8 cellular contexts compared by ENCODE assay signal in the genomic region with DNA sequence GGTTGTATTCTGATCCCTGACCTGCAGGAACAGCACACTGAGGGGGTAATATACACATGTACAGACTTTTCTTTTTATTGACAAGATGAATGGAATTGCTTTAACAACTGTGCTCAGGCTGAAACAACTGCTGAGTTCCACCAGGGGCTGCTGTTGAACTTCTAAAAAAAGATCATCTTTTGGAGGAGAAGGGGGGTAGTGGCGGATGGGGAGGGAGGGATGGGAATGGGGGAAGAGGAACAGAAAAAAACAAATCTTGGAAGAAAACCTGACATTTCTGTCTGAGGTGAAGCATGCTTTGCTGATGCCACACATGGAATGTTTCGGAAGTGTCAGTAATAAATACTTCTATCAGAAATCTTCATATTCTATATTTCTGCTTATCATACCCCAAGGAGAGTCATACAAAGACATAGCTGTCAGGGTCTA.
DNase-seq lines count a peak whose midpoint lies in the region; ATAC-seq and TF ChIP-seq lines count a peak whose summit lies in the region.

No MANE protein-coding gene starts in this region.

- H3K56ac ChIP-seq in IMR-90 (ENCODE audit: extremely low read depth, insufficient read depth, low read length): no peak overlapping the region

- H3K23ac ChIP-seq in IMR-90 (ENCODE audit: low read depth, low read length): no peak overlapping the region

- H3K4me3 Mint-ChIP-seq in T-cell: no peak overlapping the region

- H3K4me1 Mint-ChIP-seq in T-cell: no peaks in the 10 kb centered on the region

- no peak overlapping the region for H3K27ac ChIP-seq in C4-2B
- H3K27ac ChIP-seq in IMR-90 (ENCODE audit: insufficient read depth, low read length): no peak overlapping the region
- no peak overlapping the region for H3K27ac ChIP-seq in SJSA1
- no peak overlapping the region for H3K27ac ChIP-seq in smooth muscle cell (ENCODE audit: low read depth)

- H4K5ac ChIP-seq in IMR-90 (ENCODE audit: low read depth, low read length): no peak overlapping the region

- H3K79me2 ChIP-seq in smooth muscle cell (ENCODE audit: low read depth): no peaks in the 10 kb centered on the region

- H4K8ac ChIP-seq in IMR-90 (ENCODE audit: low read depth in 2 of 2, low read length in 2 of 2): no peak overlapping the region

- no peak overlapping the region for H2BK5ac ChIP-seq in IMR-90 (ENCODE audit: low read depth, low read length, poor library complexity, severe bottlenecking)

- intact Hi-C loops in IMR-90 (cut with micrococcal nuclease): no loop called here

- H3K4me2 ChIP-seq in IMR-90 (ENCODE audit: low read depth, low read length) (no peak overlapping the region), smooth muscle cell (no peak overlapping the region)

- POLR2A ChIA-PET in IMR-90 (lab: Charles Lee; ENCODE audit: unreplicated experiment): no interaction called here
- POLR2A ChIA-PET in T-cell (lab: Charles Lee): no interaction called here

- H3K4me1 ChIP-seq in IMR-90 (ENCODE audit: control insufficient read depth, insufficient read depth, low read length) (no peaks in the 10 kb centered on the region), SJSA1 (replicated peaks) (no peaks in the 10 kb centered on the region), smooth muscle cell (ENCODE audit: low read depth) (no peaks in the 10 kb centered on the region)

- TF ChIP-seq POLR2A in IMR-90 (IDR thresholded peaks at IDR 0.05; ENCODE audit: low read depth, low read length): no peak

- H2AFZ ChIP-seq in IMR-90 (replicated peaks; ENCODE audit: low read length, poor library complexity) (no peak overlapping the region), smooth muscle cell (ENCODE audit: low read depth) (no peak overlapping the region)

- H3K4me3 ChIP-seq in IMR-90 (ENCODE audit: insufficient read depth, low read depth, low read length) (no peak overlapping the region), SJSA1 (no peak overlapping the region), smooth muscle cell (no peak overlapping the region)

- no peak overlapping the region for H3K4ac ChIP-seq in IMR-90 (ENCODE audit: low read depth, low read length)

- CTCF ChIA-PET in IMR-90 (lab: Yijun Ruan, JAX) (interaction anchor here (0.9 kb wide), 1 partner anchor 26 kb away, joined by 4 read pairs; no protein-coding TSS in a partner anchor), T-cell (lab: Charles Lee) (no interaction called here)

- BruUV-seq in IMR-90 (replicated peaks; lab: Mats Ljungman, UMichigan): no TSS peak

- H3K9me3 ChIP-seq in IMR-90 (ENCODE audit: control insufficient read depth, insufficient read depth, low read length): no peaks in the 10 kb centered on the region
- no peaks in the 10 kb centered on the region for H3K9me3 ChIP-seq in SJSA1 (replicated peaks)
- no peaks in the 10 kb centered on the region for H3K9me3 ChIP-seq in smooth muscle cell (replicated peaks; ENCODE audit: low read depth)

- H3K27me3 ChIP-seq in IMR-90 (ENCODE audit: control insufficient read depth, insufficient read depth, low read length): peaks cover 7% of the 10 kb centered on the region; the same call in 1 of the 2 replicates
- no peaks in the 10 kb centered on the region for H3K27me3 ChIP-seq in SJSA1 (replicated peaks)
- H3K27me3 ChIP-seq in smooth muscle cell (ENCODE audit: low read depth): no peaks in the 10 kb centered on the region

- no peak overlapping the region for H2BK20ac ChIP-seq in IMR-90 (ENCODE audit: low read depth, low read length)

- no peaks in the 10 kb centered on the region for H3K79me1 ChIP-seq in IMR-90 (ENCODE audit: low read depth in 1 of 2, low read length in 2 of 2)

- H2AK5ac ChIP-seq in IMR-90 (ENCODE audit: low read depth, low read length): no peak overlapping the region

- no peak overlapping the region for H2BK15ac ChIP-seq in IMR-90 (ENCODE audit: low read depth, low read length)

- dilution Hi-C loops in IMR-90 (cut with HindIII; ENCODE audit: low sequenced_read_pairs, unreplicated experiment): no loop called here

- peak; percentile 21 for DNase-seq in IMR-90
- DNase-seq in SJSA1 (ENCODE audit: low read depth in 1 of 2, low spot score in 2 of 2): peak; percentile 28 to 48
- peak; percentile 69 for DNase-seq in globus pallidus (ENCODE audit: low spot score)
- no peak for DNase-seq in smooth muscle cell (lab: John Stamatoyannopoulos, UW; ENCODE audit: unreplicated experiment)
- no peak for DNase-seq in activated T-cell treated with anti-CD3 and anti-CD28 coated beads for 4 hours
- no peak for DNase-seq in stimulated activated CD4-positive, alpha-beta T cell treated with anti-CD3 and anti-CD28 coated beads, Interleukin-2, amount 100 ng/mL, for 48 hours
- no peak for DNase-seq in T-cell

- peak; percentile 34; the same call in 1 of the 2 replicates for TF ChIP-seq RAD21 in IMR-90 (IDR thresholded peaks at IDR 0.05; ENCODE audit: low read length)

- H3K27me3 Mint-ChIP-seq in T-cell: peaks cover 17 to 21% of the 10 kb centered on the region in 2 donors

- H3K9me3 Mint-ChIP-seq in T-cell: no peaks in the 10 kb centered on the region

- no peak overlapping the region for H3K27ac Mint-ChIP-seq in T-cell

- in situ Hi-C loops in IMR-90 (cut with MboI; ENCODE audit: low sequenced_read_pairs): no loop called here

- ATAC-seq in IMR-90 (ENCODE audit: low read depth) (peak; percentile 56), T-cell (replicated peaks in 1 of 4) (no peak)

- H3K9ac ChIP-seq in IMR-90 (ENCODE audit: low read depth, low read length): no peak overlapping the region
- H3K9ac ChIP-seq in smooth muscle cell (ENCODE audit: low read depth): no peak overlapping the region

- H3K14ac ChIP-seq in IMR-90 (replicated peaks; ENCODE audit: low read depth, low read length): no peak overlapping the region

- no peaks in the 10 kb centered on the region for H4K20me1 ChIP-seq in IMR-90 (ENCODE audit: insufficient read depth, low read length)
- H4K20me1 ChIP-seq in smooth muscle cell (ENCODE audit: low read depth): no peaks in the 10 kb centered on the region

- no peak overlapping the region for H2AK9ac ChIP-seq in IMR-90 (replicated peaks; ENCODE audit: low read depth, low read length, poor library complexity)

- H3K36me3 ChIP-seq in IMR-90 (ENCODE audit: control insufficient read depth, insufficient read depth, low read length) (no peaks in the 10 kb centered on the region), SJSA1 (no peaks in the 10 kb centered on the region), smooth muscle cell (ENCODE audit: low read depth) (no peaks in the 10 kb centered on the region)

- no peak overlapping the region for H2BK120ac ChIP-seq in IMR-90 (ENCODE audit: low read depth, low read length)

- H4K91ac ChIP-seq in IMR-90 (ENCODE audit: insufficient read depth, low read depth, low read length): no peak overlapping the region

- WGBS in IMR-90 (ENCODE audit: extremely low coverage in 2 of 2, insufficient read length in 1 of 2), 2 experiments: no CpG with 5 or more reads among the region's 2 CpGs
- 49% methylated on average over 2 of the region's 2 CpGs for WGBS in smooth muscle cell (ENCODE audit: low lambda C conversion rate)

- H3K9me1 ChIP-seq in IMR-90 (ENCODE audit: insufficient read depth, low read length): no peaks in the 10 kb centered on the region

- no peaks in the 10 kb centered on the region for H3K36me3 Mint-ChIP-seq in T-cell

- H3K18ac ChIP-seq in IMR-90 (ENCODE audit: low read depth, low read length): no peak overlapping the region

- peak; percentile 82 for TF ChIP-seq CTCF in C4-2B (conservative IDR thresholded peaks at IDR 0.05)
- peak; percentile 39 for TF ChIP-seq CTCF in IMR-90 (conservative IDR thresholded peaks at IDR 0.05; ENCODE audit: low read depth, low read length)
- peak; percentile 58 for TF ChIP-seq CTCF in smooth muscle cell (IDR thresholded peaks at IDR 0.05; ENCODE audit: borderline replicate concordance, insufficient read depth, poor library complexity, severe bottlenecking)

- no peaks in the 10 kb centered on the region for H3F3A ChIP-seq in smooth muscle cell (ENCODE audit: low read depth)

TF ChIP-seq in IMR-90, 13 proteins besides CTCF, POLR2A, EP300 and RAD21:
- 0 out of 2 replicates have a peak, but pooled peaks have one; percentile 15 for TF ChIP-seq SMC3 (IDR thresholded peaks at IDR 0.05; ENCODE audit: low read depth, low read length)
- no peak for TF ChIP-seq RFX5 (IDR thresholded peaks at IDR 0.05; ENCODE audit: low read depth, low read length)
- TF ChIP-seq BHLHE40 (IDR thresholded peaks at IDR 0.05; ENCODE audit: low read depth, low read length): no peak

Comparison
In these comparisons a context has a peak if more than half of its experiments do, and no peak if none do; other contexts are left out.
1. DNase-seq: peak in IMR-90 (single experiment), SJSA1 (2 of 2) and globus pallidus (single experiment); none in smooth muscle cell (single experiment), activated T-cell treated with anti-CD3 and anti-CD28 coated beads for 4 hours (single experiment), stimulated activated CD4-positive, alpha-beta T cell treated with anti-CD3 and anti-CD28 coated beads, Interleukin-2, amount 100 ng/mL, for 48 hours (0 of 2) and T-cell (0 of 34).
2. Peak in every context shown above with its lines, with median percentiles within 50 percentile points of each other: CTCF ChIP-seq.